29 cellular contexts compared by ENCODE assay signal in genomic region chr3:109608574-109608973, GRCh38.
"Had no signal": no experiment of that assay in that cellular context is flagged by ENCODE, and none has a peak within 500 bp of the region (broad histone marks: within the 10 kb centered on the region; RNA-seq: fewer than 3 reads in every experiment).

No MANE protein-coding gene starts in this region.

- H3K9me3 Mint-ChIP-seq: activated CD4-positive, alpha-beta T cell treated with anti-CD3 and anti-CD28 coated beads, Interleukin-2, amount 10 ng/mL, durations not matched to agents 7 days and 5 days; activated naive CD4-positive, alpha-beta T cell treated with anti-CD3 and anti-CD28 coated beads, Interleukin-2, amount 50 U/mL, for 24 hours; activated T-cell treated with anti-CD3 and anti-CD28 coated beads, Interleukin-2, amount 50 U/mL, for 24 hours; activated T-helper 2 cell treated with anti-CD3 and anti-CD28 coated beads, Interferon-gamma antibody, Interleukin-2, Interleukin-4, amounts not matched to agents 10 μg/mL and 5 μg/mL and 100 μg/mL, durations not matched to agents 14 hours and 24 hours and 36 hours; brain had no signal

- H3K4me3 ChIP-seq: SJCRH30, SK-N-MC had no signal

- H3K27ac ChIP-seq: SJCRH30, SK-N-MC, WERI-Rb-1 had no signal

- ATAC-seq: activated CD8-positive, alpha-beta T cell treated with anti-CD3 and anti-CD28 coated beads, Interleukin-2, amount 10 ng/mL, durations not matched to agents 7 days and 5 days; Panc1 had no signal

- DNase-seq: activated CD4-positive, alpha-beta T cell treated with anti-CD3 and anti-CD28 coated beads, Interleukin-2, amount 10 ng/mL, durations not matched to agents 7 days and 5 days; activated CD4-positive, alpha-beta T cell treated with anti-CD3 and anti-CD28 coated beads, Interleukin-2, amount 50 U/mL, for 48 hours; activated CD4-positive, CD25-positive, alpha-beta regulatory T cell; activated CD8-positive, alpha-beta T cell treated with anti-CD3 and anti-CD28 coated beads, Interleukin-2, amount 10 ng/mL, durations not matched to agents 7 days and 5 days; activated gamma-delta T cell; activated naive CD4-positive, alpha-beta T cell treated with Interleukin-2 at 50 U/mL for 16 hours; activated naive CD8-positive, alpha-beta T cell treated with anti-CD3 and anti-CD28 coated beads, Interleukin-2, amount 10 ng/mL, durations not matched to agents 7 days and 5 days; activated T-cell treated with anti-CD3 and anti-CD28 coated beads, Interleukin-2, amount 50 U/mL, for 24 hours; caudate nucleus; cerebellar nuclear complex; NCI-H1105; NCI-H1417 treated with DMSO at 0.1 percent for 48 hours; NCI-H1694; NCI-H1930; NCI-H2081 treated with DMSO at 0.1 percent for 48 hours; NCI-H226; NCI-H446 treated with DMSO at 0.1 percent for 48 hours; NCI-H524; NCI-H69; NCI-H82; SHP77; SJCRH30; T1000; WERI-Rb-1 had no signal

- H3K36me3 Mint-ChIP-seq: activated naive CD4-positive, alpha-beta T cell treated with anti-CD3 and anti-CD28 coated beads, Interleukin-2, amount 50 U/mL, for 24 hours; activated naive CD8-positive, alpha-beta T cell treated with anti-CD3 and anti-CD28 coated beads, Interleukin-2, amount 10 ng/mL, durations not matched to agents 7 days and 5 days; brain had no signal

- H3K4me1 ChIP-seq: SJCRH30 had no signal

- H3K9me3 ChIP-seq: SJCRH30 had no signal

- H3K27me3 Mint-ChIP-seq: activated naive CD4-positive, alpha-beta T cell treated with anti-CD3 and anti-CD28 coated beads, Interleukin-2, amount 50 U/mL, for 24 hours; activated naive CD8-positive, alpha-beta T cell treated with anti-CD3 and anti-CD28 coated beads, Interleukin-2, amount 10 ng/mL, durations not matched to agents 7 days and 5 days had no signal

- H3K27ac Mint-ChIP-seq: activated CD4-positive, alpha-beta T cell treated with anti-CD3 and anti-CD28 coated beads, Interleukin-2, amount 10 ng/mL, durations not matched to agents 7 days and 5 days; activated CD8-positive, alpha-beta T cell treated with anti-CD3 and anti-CD28 coated beads, Interleukin-2, amount 10 ng/mL, durations not matched to agents 7 days and 5 days; activated naive CD4-positive, alpha-beta T cell treated with anti-CD3 and anti-CD28 coated beads, Interleukin-2, amount 50 U/mL, for 24 hours; activated naive CD8-positive, alpha-beta T cell treated with anti-CD3 and anti-CD28 coated beads, Interleukin-2, amount 10 ng/mL, durations not matched to agents 7 days and 5 days; activated T-cell treated with anti-CD3 and anti-CD28 coated beads, Interleukin-2, amount 50 U/mL, for 24 hours; activated T-helper 2 cell treated with anti-CD3 and anti-CD28 coated beads, Interferon-gamma antibody, Interleukin-2, Interleukin-4, amounts not matched to agents 10 μg/mL and 5 μg/mL and 100 μg/mL, durations not matched to agents 14 hours and 24 hours and 36 hours; brain had no signal

- H3K4me1 Mint-ChIP-seq: activated CD4-positive, alpha-beta T cell treated with anti-CD3 and anti-CD28 coated beads, Interleukin-2, amount 10 ng/mL, durations not matched to agents 7 days and 5 days; activated naive CD4-positive, alpha-beta T cell treated with anti-CD3 and anti-CD28 coated beads, Interleukin-2, amount 50 U/mL, for 24 hours; activated naive CD8-positive, alpha-beta T cell treated with anti-CD3 and anti-CD28 coated beads, Interleukin-2, amount 10 ng/mL, durations not matched to agents 7 days and 5 days; brain had no signal

- H3K4me3 Mint-ChIP-seq: activated CD4-positive, alpha-beta T cell treated with anti-CD3 and anti-CD28 coated beads, Interleukin-2, amount 10 ng/mL, durations not matched to agents 7 days and 5 days; activated CD8-positive, alpha-beta T cell treated with anti-CD3 and anti-CD28 coated beads, Interleukin-2, amount 10 ng/mL, durations not matched to agents 7 days and 5 days; activated naive CD4-positive, alpha-beta T cell treated with anti-CD3 and anti-CD28 coated beads, Interleukin-2, amount 50 U/mL, for 24 hours; activated naive CD8-positive, alpha-beta T cell treated with anti-CD3 and anti-CD28 coated beads, Interleukin-2, amount 10 ng/mL, durations not matched to agents 7 days and 5 days; activated T-cell treated with anti-CD3 and anti-CD28 coated beads, Interleukin-2, amount 50 U/mL, for 24 hours; brain had no signal

- H3K27me3 ChIP-seq: SJCRH30 had no signal

- H3K36me3 ChIP-seq: SJCRH30, WERI-Rb-1 had no signal
